8 cellular contexts compared by ENCODE assay signal in genomic region chr1:156663178-156663577, GRCh38. TPM values are rescaled to one million over a fixed set of nuclear protein-coding genes. Genes with fewer than 3 reads are reported as not detected.
DNase-seq lines count a peak whose midpoint lies in the region; ATAC-seq and TF ChIP-seq lines count a peak whose summit lies in the region.
"Had no signal": no experiment of that assay in that cellular context is flagged by ENCODE, and none has a peak within 500 bp of the region (broad histone marks: within the 10 kb centered on the region; RNA-seq: fewer than 3 reads in every experiment).

No MANE protein-coding gene starts in this region.

- no peak overlapping the region for H3K27ac ChIP-seq in HEK293 (ENCODE audit: extremely low read depth, low read depth, low read length)
- no peak overlapping the region for H3K27ac ChIP-seq in A673 (ENCODE audit: low read depth, low read length, poor library complexity, severe bottlenecking)

- DNase-seq in T-helper 17 cell (no peak), left ventricle myocardium superior (peak; percentile 66), A673 (ENCODE audit: low spot score) (no peak), CD1c-positive myeloid dendritic cell (ENCODE audit: extremely low spot score) (no peak)
- DNase-seq in stimulated activated naive B cell treated with anti-CD40 and anti-IgM and Interleukin-4, amounts not matched to agents 10 μg/mL and 1 μg/mL and 100 μg/mL, for 72 hours: no peak

- ATAC-seq in T-helper 17 cell: no peak
- peak; percentile 4 for ATAC-seq in left ventricle myocardium superior
- ATAC-seq in stimulated activated naive B cell treated with anti-CD40 and anti-IgM and Interleukin-4, amounts not matched to agents 10 μg/mL and 1 μg/mL and 100 μg/mL, for 72 hours (replicated peaks): no peak
- no peak for ATAC-seq in HG03442 (IDR thresholded peaks at IDR 0.05; ENCODE audit: unreplicated experiment)

- TF ChIP-seq CTCF in HEK293 (tag by site-specific recombination; IDR thresholded peaks at IDR 0.05) (no peak), A673 (conservative IDR thresholded peaks at IDR 0.05; ENCODE audit: low read depth, low read length) (no peak)

- H3K9me3 ChIP-seq in HEK293 (ENCODE audit: control insufficient read depth, insufficient read depth, low read depth, low read length) (no peaks in the 10 kb centered on the region), T-helper 17 cell (ENCODE audit: control insufficient read depth, low read length, poor library complexity, severe bottlenecking) (no peaks in the 10 kb centered on the region), A673 (ENCODE audit: low read depth, low read length, poor library complexity, severe bottlenecking) (no peaks in the 10 kb centered on the region)

- CTCF ChIA-PET in HEK293 (lab: Yijun Ruan, JAX) (interaction anchor here (0.7 to 15.2 kb wide), 3 partner anchors 19 to 226 kb away, joined by 3 to 564 read pairs (median 4); partner anchors contain the start of gene NES), A673 (lab: Charles Lee) (no interaction called here)

- H3K27ac Mint-ChIP-seq in T-helper 17 cell: peak overlapping the region; percentile 61
- H3K27ac Mint-ChIP-seq in stimulated activated naive B cell treated with anti-CD40 and anti-IgM and Interleukin-4, amounts not matched to agents 10 μg/mL and 1 μg/mL and 100 μg/mL, for 72 hours: peak overlapping the region; percentile 77
- H3K27ac Mint-ChIP-seq: activated naive CD4-positive, alpha-beta T cell treated with anti-CD3 and anti-CD28 coated beads, Interleukin-2, amount 50 U/mL, for 24 hours had no signal

- H3K27me3 ChIP-seq in A673 (replicated peaks; ENCODE audit: insufficient read depth, low read depth, low read length, poor library complexity): no peaks in the 10 kb centered on the region

- BruUV-seq in A673 (replicated peaks; lab: Mats Ljungman, UMichigan): no TSS peak

- H3K36me3 ChIP-seq in HEK293 (ENCODE audit: control insufficient read depth in 2 of 2, insufficient read depth in 1 of 2, low read length in 2 of 2): no peaks in the 10 kb centered on the region
- no peaks in the 10 kb centered on the region for H3K36me3 ChIP-seq in A673 (ENCODE audit: insufficient read depth, low read length, poor library complexity, severe bottlenecking)

- POLR2A ChIA-PET in HEK293 (lab: Yijun Ruan, JAX): interaction anchor here (2.0 kb wide), 1 partner anchor 10 kb away, joined by 4 read pairs; no protein-coding TSS in a partner anchor
- POLR2A ChIA-PET in A673 (lab: Charles Lee; ENCODE audit: low non-redundant PET): no interaction called here

- H3K4me1 Mint-ChIP-seq in T-helper 17 cell: peaks cover 31% of the 10 kb centered on the region
- peaks cover 66 to 77% of the 10 kb centered on the region in 2 donors for H3K4me1 Mint-ChIP-seq in stimulated activated naive B cell treated with anti-CD40 and anti-IgM and Interleukin-4, amounts not matched to agents 10 μg/mL and 1 μg/mL and 100 μg/mL, for 72 hours

- H3K4me3 Mint-ChIP-seq in T-helper 17 cell: no peak overlapping the region
- H3K4me3 Mint-ChIP-seq in stimulated activated naive B cell treated with anti-CD40 and anti-IgM and Interleukin-4, amounts not matched to agents 10 μg/mL and 1 μg/mL and 100 μg/mL, for 72 hours: no peak overlapping the region
- H3K4me3 Mint-ChIP-seq: activated naive CD4-positive, alpha-beta T cell treated with anti-CD3 and anti-CD28 coated beads, Interleukin-2, amount 50 U/mL, for 24 hours had no signal

- no peaks in the 10 kb centered on the region for H3K9me3 Mint-ChIP-seq in stimulated activated naive B cell treated with anti-CD40 and anti-IgM and Interleukin-4, amounts not matched to agents 10 μg/mL and 1 μg/mL and 100 μg/mL, for 72 hours
- H3K9me3 Mint-ChIP-seq: activated naive CD4-positive, alpha-beta T cell treated with anti-CD3 and anti-CD28 coated beads, Interleukin-2, amount 50 U/mL, for 24 hours had no signal

- peaks cover 9% of the 10 kb centered on the region; the same call in 1 of the 2 replicates for H3K4me1 ChIP-seq in HEK293 (ENCODE audit: control insufficient read depth, insufficient read depth, low read length)
- peaks cover 46% of the 10 kb centered on the region for H3K4me1 ChIP-seq in A673 (ENCODE audit: insufficient read depth, low read length, poor library complexity, severe bottlenecking)

- H3K27me3 Mint-ChIP-seq in T-helper 17 cell: peaks cover 11% of the 10 kb centered on the region
- peaks cover 6% of the 10 kb centered on the region in 2 donors for H3K27me3 Mint-ChIP-seq in stimulated activated naive B cell treated with anti-CD40 and anti-IgM and Interleukin-4, amounts not matched to agents 10 μg/mL and 1 μg/mL and 100 μg/mL, for 72 hours
- H3K27me3 Mint-ChIP-seq: activated naive CD4-positive, alpha-beta T cell treated with anti-CD3 and anti-CD28 coated beads, Interleukin-2, amount 50 U/mL, for 24 hours had no signal

- no peaks in the 10 kb centered on the region for H3K36me3 Mint-ChIP-seq in T-helper 17 cell (ENCODE audit: low read depth)
- H3K36me3 Mint-ChIP-seq in stimulated activated naive B cell treated with anti-CD40 and anti-IgM and Interleukin-4, amounts not matched to agents 10 μg/mL and 1 μg/mL and 100 μg/mL, for 72 hours: no peaks in the 10 kb centered on the region
- H3K36me3 Mint-ChIP-seq: activated naive CD4-positive, alpha-beta T cell treated with anti-CD3 and anti-CD28 coated beads, Interleukin-2, amount 50 U/mL, for 24 hours had no signal

- intact Hi-C loops in left ventricle myocardium superior (cut with micrococcal nuclease): no loop called here
- intact Hi-C loops in A673 (cut with micrococcal nuclease; ENCODE audit: unreplicated experiment): no loop called here

- no peak overlapping the region for H3K4me3 ChIP-seq in HEK293 (ENCODE audit: low read depth, low read length)
- no peak overlapping the region for H3K4me3 ChIP-seq in A673 (ENCODE audit: low read depth, low read length, poor library complexity, severe bottlenecking)

TF ChIP-seq in HEK293, 187 proteins besides CTCF, POLR2A, EP300 and RAD21:
- no peak for TF ChIP-seq ZNF16 (tag by site-specific recombination; IDR thresholded peaks at IDR 0.05; ENCODE audit: low read depth)
- 0 out of 2 replicates have a peak, but pooled peaks have one; percentile 18 for TF ChIP-seq ZNF398 (tag by site-specific recombination; IDR thresholded peaks at IDR 0.05)
- TF ChIP-seq ZNF585B (tag by site-specific recombination; IDR thresholded peaks at IDR 0.05): no peak
- TF ChIP-seq, protein P1, sequence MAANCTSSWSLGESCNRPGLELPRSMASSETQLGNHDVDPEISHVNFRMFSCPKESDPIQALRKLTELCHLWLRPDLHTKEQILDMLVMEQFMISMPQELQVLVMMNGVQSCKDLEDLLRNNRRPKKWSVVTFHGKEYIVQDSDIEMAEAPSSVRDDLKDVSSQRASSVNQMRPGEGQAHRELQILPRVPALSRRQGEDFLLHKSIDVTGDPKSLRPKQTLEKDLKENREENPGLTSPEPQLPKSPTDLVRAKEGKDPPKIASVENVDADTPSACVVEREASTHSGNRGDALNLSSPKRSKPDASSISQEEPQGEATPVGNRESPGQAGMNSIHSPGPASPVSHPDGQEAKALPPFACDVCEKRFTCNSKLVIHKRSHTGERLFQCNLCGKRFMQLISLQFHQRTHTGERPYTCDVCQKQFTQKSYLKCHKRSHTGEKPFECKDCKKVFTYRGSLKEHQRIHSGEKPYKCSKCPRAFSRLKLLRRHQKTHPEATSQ (tag by site-specific recombination; IDR thresholded peaks at IDR 0.05): no peak
- TF ChIP-seq, protein P2, sequence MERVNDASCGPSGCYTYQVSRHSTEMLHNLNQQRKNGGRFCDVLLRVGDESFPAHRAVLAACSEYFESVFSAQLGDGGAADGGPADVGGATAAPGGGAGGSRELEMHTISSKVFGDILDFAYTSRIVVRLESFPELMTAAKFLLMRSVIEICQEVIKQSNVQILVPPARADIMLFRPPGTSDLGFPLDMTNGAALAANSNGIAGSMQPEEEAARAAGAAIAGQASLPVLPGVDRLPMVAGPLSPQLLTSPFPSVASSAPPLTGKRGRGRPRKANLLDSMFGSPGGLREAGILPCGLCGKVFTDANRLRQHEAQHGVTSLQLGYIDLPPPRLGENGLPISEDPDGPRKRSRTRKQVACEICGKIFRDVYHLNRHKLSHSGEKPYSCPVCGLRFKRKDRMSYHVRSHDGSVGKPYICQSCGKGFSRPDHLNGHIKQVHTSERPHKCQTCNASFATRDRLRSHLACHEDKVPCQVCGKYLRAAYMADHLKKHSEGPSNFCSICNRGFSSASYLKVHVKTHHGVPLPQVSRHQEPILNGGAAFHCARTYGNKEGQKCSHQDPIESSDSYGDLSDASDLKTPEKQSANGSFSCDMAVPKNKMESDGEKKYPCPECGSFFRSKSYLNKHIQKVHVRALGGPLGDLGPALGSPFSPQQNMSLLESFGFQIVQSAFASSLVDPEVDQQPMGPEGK (tag by site-specific recombination; IDR thresholded peaks at IDR 0.05): 0 out of 2 replicates have a peak, but pooled peaks have one; percentile 34
- TF ChIP-seq KLF7 (tag by site-specific recombination; IDR thresholded peaks at IDR 0.05; ENCODE audit: borderline replicate concordance): no peak

RNA-seq across cellular contexts. Expression of gene NES, which starts 14.0 kb away (rescaled TPM):
- not detected for total RNA-seq in T-helper 17 cell
- 94.7 TPM for total RNA-seq in left ventricle myocardium superior
- total RNA-seq in A673 (2021): 8.7 and 12.3 TPM in 2 replicates

RNA-seq across cellular contexts. Expression of gene BCAN, which starts 21.3 kb away (rescaled TPM):
- total RNA-seq in T-helper 17 cell (not detected), left ventricle myocardium superior (0.52 TPM), A673 (2021) (not detected in 2 replicates)

RNA-seq across cellular contexts. Expression of gene CRABP2, which starts 42.2 kb away (rescaled TPM):
- total RNA-seq in T-helper 17 cell (1 to 10 TPM; 1.5 to 4.5 TPM), left ventricle myocardium superior (0.74 TPM), A673 (2021) (1.1 and 4.0 TPM in 2 replicates)

RNA-seq across cellular contexts. Expression of gene HAPLN2, which starts 44.0 kb away (rescaled TPM):
- under 1 TPM in 1 of 2 donors, not detected in 1; 0.35 TPM for total RNA-seq in T-helper 17 cell
- 1.5 TPM for total RNA-seq in left ventricle myocardium superior
- not detected in 2 replicates for total RNA-seq in A673 (2021)
